In genomic region chr10:121494296-121494695, GRCh38 we compare ENCODE assay signal across 15 cellular contexts.
DNase-seq lines count a peak whose midpoint lies in the region; ATAC-seq, FAIRE-seq and TF ChIP-seq lines count a peak whose summit lies in the region.
"Had no signal": no experiment of that assay in that cellular context is flagged by ENCODE, and none has a peak within 500 bp of the region (broad histone marks: within the 10 kb centered on the region; RNA-seq: fewer than 3 reads in every experiment).

No MANE protein-coding gene starts in this region.

- POLR2A ChIA-PET in MCF 10A (lab: Yijun Ruan, JAX): no interaction called here

- H3K36me3 Mint-ChIP-seq in MCF 10A (ENCODE audit: insufficient read depth, unreplicated experiment): no peaks in the 10 kb centered on the region
- H3K36me3 Mint-ChIP-seq: CD14-positive monocyte; CD8-positive, alpha-beta T cell had no signal

- H3K27me3 Mint-ChIP-seq in MCF 10A (ENCODE audit: insufficient read depth, unreplicated experiment): no peaks in the 10 kb centered on the region

- TF ChIP-seq CTCF in breast epithelium (IDR thresholded peaks at IDR 0.05) (no peak), MCF 10A (IDR thresholded peaks at IDR 0.05; ENCODE audit: unreplicated experiment) (no peak), dorsolateral prefrontal cortex (IDR thresholded peaks at IDR 0.05 in 54 of 56, conservative IDR thresholded peaks at IDR 0.05 in 2 of 56; ENCODE audit: low read depth in 1 of 56, partially characterized antibody in 56 of 56) (no peak), left ventricle myocardium inferior (IDR thresholded peaks at IDR 0.05; ENCODE audit: borderline replicate concordance) (no peak)

- no peak overlapping the region for H3K4me3 Mint-ChIP-seq in MCF 10A (ENCODE audit: unreplicated experiment)
- H3K4me3 Mint-ChIP-seq: CD14-positive monocyte; CD8-positive, alpha-beta T cell had no signal

- intact Hi-C loops in breast epithelium (cut with DNase I; ENCODE audit: low total_unique reads) (no loop called here), MCF 10A (cut with micrococcal nuclease) (no loop called here), dorsolateral prefrontal cortex (cut with DNase I) (no loop called here), left ventricle myocardium inferior (cut with micrococcal nuclease) (no loop called here)

- no peaks in the 10 kb centered on the region for H3K9me3 ChIP-seq in breast epithelium
- H3K9me3 ChIP-seq in left ventricle myocardium inferior (replicated peaks): no peaks in the 10 kb centered on the region

- H3K4me1 ChIP-seq in breast epithelium (peaks cover 0 to 4% of the 10 kb centered on the region in 2 donors), left ventricle myocardium inferior (no peaks in the 10 kb centered on the region)

- no peaks in the 10 kb centered on the region for H3K9me3 Mint-ChIP-seq in MCF 10A (ENCODE audit: unreplicated experiment)
- H3K9me3 Mint-ChIP-seq: CD8-positive, alpha-beta T cell had no signal

- no TSS peak for BruUV-seq in MCF 10A (replicated peaks; lab: Mats Ljungman, UMichigan)

- CTCF ChIA-PET in MCF 10A (lab: Yijun Ruan, JAX): no interaction called here

- H3K27ac ChIP-seq in breast epithelium: peak overlapping the region; percentile 42 to 43
- H3K27ac ChIP-seq in dorsolateral prefrontal cortex: peak overlapping the region in 36 of 59 donors; percentile 0 to 74 (median 47)
- H3K27ac ChIP-seq in substantia nigra (ENCODE audit: low read depth, low read length, poor library complexity, severe bottlenecking): peak overlapping the region; percentile 35
- no peak overlapping the region for H3K27ac ChIP-seq in left ventricle myocardium inferior (replicated peaks)
- H3K27ac ChIP-seq: 22Rv1 had no signal

- FAIRE-seq in urothelium cell line (lab: Jason Lieb, UNC): peak; percentile 53
- FAIRE-seq: HTR-8/SVneo had no signal

- H3K4me3 ChIP-seq in breast epithelium (no peak overlapping the region), dorsolateral prefrontal cortex (no peak overlapping the region), left ventricle myocardium inferior (no peak overlapping the region)

- H3K27ac Mint-ChIP-seq in MCF 10A (ENCODE audit: low read depth, unreplicated experiment): no peak overlapping the region
- H3K27ac Mint-ChIP-seq: CD8-positive, alpha-beta T cell had no signal

- DNase-seq in breast epithelium (ENCODE audit: low spot score in 2 of 2): no peak
- no peak for DNase-seq in MCF 10A (ENCODE audit: unreplicated experiment)
- DNase-seq in dorsolateral prefrontal cortex: no peak
- no peak for DNase-seq in substantia nigra (lab: John Stamatoyannopoulos, UW)
- DNase-seq in urothelium cell line (ENCODE audit: low spot score): no peak
- no peak for DNase-seq in left ventricle myocardium inferior
- no peak for DNase-seq in DMS79 treated with DMSO at 0.1 percent for 48 hours (lab: John Stamatoyannopoulos, UW)
- DNase-seq: CD8-positive, alpha-beta T cell; COR-L47; GF-D8; H7 had no signal

- ATAC-seq in HG02623 (IDR thresholded peaks at IDR 0.05; ENCODE audit: unreplicated experiment): no peak
- ATAC-seq: CD8-positive, alpha-beta T cell had no signal

- no peaks in the 10 kb centered on the region for H3K4me1 Mint-ChIP-seq in MCF 10A (ENCODE audit: insufficient read depth, unreplicated experiment)
- H3K4me1 Mint-ChIP-seq: CD14-positive monocyte had no signal

- TF ChIP-seq POLR2A in breast epithelium (IDR thresholded peaks at IDR 0.05): no peak

- H3K36me3 ChIP-seq in breast epithelium (no peaks in the 10 kb centered on the region), left ventricle myocardium inferior (no peaks in the 10 kb centered on the region)

- H3K27me3 ChIP-seq in breast epithelium (no peaks in the 10 kb centered on the region), dorsolateral prefrontal cortex (no peaks in the 10 kb centered on the region), left ventricle myocardium inferior (ENCODE audit: low read depth) (peaks cover 49% of the 10 kb centered on the region)
